2 cellular contexts compared by ENCODE assay signal in genomic region chr1:22846453-22846852, GRCh38.
TF ChIP-seq lines count a peak whose summit lies in the region.

No MANE protein-coding gene starts in this region.

TF ChIP-seq in GM23338, 12 proteins besides CTCF, POLR2A, EP300 and RAD21 (continued from another document):
- TF ChIP-seq ZNF462 (CRISPR knock-in tag; IDR thresholded peaks at IDR 0.05) (no peak), EZH2 (IDR thresholded peaks at IDR 0.05; ENCODE audit: low read depth, unreplicated experiment) (no peak), STAT1 (IDR thresholded peaks at IDR 0.05; ENCODE audit: unreplicated experiment) (no peak), JUNB (IDR thresholded peaks at IDR 0.05; ENCODE audit: unreplicated experiment) (no peak), CREB1 (CRISPR knock-in tag; IDR thresholded peaks at IDR 0.05; ENCODE audit: low read depth) (no peak)

TF ChIP-seq in HepG2, 621 proteins besides CTCF, POLR2A, EP300 and RAD21 (continued from another document):
- TF ChIP-seq ZBTB4 (CRISPR knock-in tag; IDR thresholded peaks at IDR 0.05; ENCODE audit: borderline replicate concordance) = no peak
- no peak for TF ChIP-seq SNAPC4 (CRISPR knock-in tag; IDR thresholded peaks at IDR 0.05)
- TF ChIP-seq USF2 (IDR thresholded peaks at IDR 0.05; ENCODE audit: low read depth, low read length) = no peak
- no peak for TF ChIP-seq USF2 (CRISPR knock-in tag; IDR thresholded peaks at IDR 0.05; ENCODE audit: borderline replicate concordance)
